In the genomic region with DNA sequence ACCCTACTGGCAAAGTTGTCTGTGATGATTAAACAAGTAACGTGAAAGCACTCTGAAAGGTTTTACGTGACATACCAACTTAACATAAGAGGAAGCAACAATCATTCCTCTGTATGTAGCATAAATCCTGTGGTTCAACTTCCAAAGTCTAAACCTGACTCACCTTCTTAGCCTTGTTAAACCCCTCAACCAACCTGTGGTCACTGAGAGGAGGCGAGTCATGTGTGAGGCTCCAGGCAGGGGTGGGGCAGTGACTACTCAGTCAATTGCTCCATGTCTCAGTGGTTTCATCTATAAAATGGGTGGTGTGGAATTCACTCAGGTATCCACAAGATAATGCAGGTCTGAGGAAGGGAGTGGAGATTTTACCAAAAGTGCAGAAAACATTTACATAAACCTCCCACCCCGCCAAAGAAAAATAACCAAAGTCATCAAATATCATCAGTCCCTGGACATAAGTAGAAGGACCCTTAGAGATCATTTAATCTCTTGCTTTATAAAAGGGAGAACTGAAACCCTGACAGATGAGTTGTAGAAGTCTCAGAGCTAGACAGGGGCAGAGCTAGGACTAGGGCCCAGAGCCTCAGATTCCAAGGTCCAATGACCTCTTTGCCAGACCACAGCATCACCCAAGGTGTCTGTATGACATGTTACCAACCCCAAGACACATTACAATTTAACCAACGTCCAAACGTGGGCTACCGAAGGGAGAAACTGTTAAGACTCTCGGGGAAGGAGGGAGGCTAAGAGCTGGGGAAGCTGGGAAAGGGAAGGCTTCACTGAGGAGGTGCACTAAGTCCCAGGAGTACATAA, we compare ENCODE assay signal across 8 cellular contexts. TPM values are rescaled to one million over a fixed set of nuclear protein-coding genes. Genes with fewer than 3 reads are reported as not detected.
DNase-seq lines count a peak whose midpoint lies in the region; ATAC-seq and TF ChIP-seq lines count a peak whose summit lies in the region.

No MANE protein-coding gene starts in this region.

- H3K36me3 ChIP-seq in BLaER1 = peaks cover 60% of the 10 kb centered on the region
- H3K36me3 ChIP-seq in uterus = no peaks in the 10 kb centered on the region

- TF ChIP-seq CTCF in GM20000 (IDR thresholded peaks at IDR 0.05; ENCODE audit: extremely low read depth, missing control alignments) (no peak), uterus (IDR thresholded peaks at IDR 0.05) (no peak)

- H3K27ac Mint-ChIP-seq in activated T-helper 17 cell treated with anti-CD3 and anti-CD28 coated beads, Interleukin-2, amount 50 U/mL, for 72 hours = peak overlapping the region; percentile 100

- H3K9me3 ChIP-seq in BLaER1 (no peaks in the 10 kb centered on the region), uterus (no peaks in the 10 kb centered on the region)

- H3K4me1 ChIP-seq in BLaER1 (peaks cover 55% of the 10 kb centered on the region), uterus (no peaks in the 10 kb centered on the region)

- ATAC-seq in activated T-helper 17 cell treated with anti-CD3 and anti-CD28 coated beads, Interleukin-2, amount 50 U/mL, for 72 hours (replicated peaks) = peak; percentile 70

- DNase-seq in GM20000 (ENCODE audit: low spot score) = peak; percentile 71
- peak; percentile 88 for DNase-seq in M059J (ENCODE audit: low read depth)
- peak; percentile 42 for DNase-seq in medulla oblongata (ENCODE audit: extremely low spot score)
- no peak for DNase-seq in uterus
- no peak for DNase-seq in COLO668 (lab: John Stamatoyannopoulos, UW; ENCODE audit: unreplicated experiment)
- DNase-seq in T1000 (lab: John Stamatoyannopoulos, UW) = no peak

- H3K27me3 ChIP-seq in BLaER1 (no peaks in the 10 kb centered on the region), uterus (no peaks in the 10 kb centered on the region)

- H3K9ac ChIP-seq in BLaER1 = peak overlapping the region; percentile 100

- H3K36me3 Mint-ChIP-seq in activated T-helper 17 cell treated with anti-CD3 and anti-CD28 coated beads, Interleukin-2, amount 50 U/mL, for 72 hours (ENCODE audit: low read depth) = peaks cover 97% of the 10 kb centered on the region

- no peaks in the 10 kb centered on the region for H3K9me3 Mint-ChIP-seq in activated T-helper 17 cell treated with anti-CD3 and anti-CD28 coated beads, Interleukin-2, amount 50 U/mL, for 72 hours

- H3K27ac ChIP-seq in BLaER1 (peak overlapping the region; percentile 100), uterus (peak overlapping the region; percentile 99 to 100)

- H3K4me2 ChIP-seq in BLaER1 = peak overlapping the region; percentile 91

- H3K4me3 ChIP-seq in BLaER1 (peak overlapping the region; percentile 86), uterus (no peak overlapping the region)

- H3K4me1 Mint-ChIP-seq in activated T-helper 17 cell treated with anti-CD3 and anti-CD28 coated beads, Interleukin-2, amount 50 U/mL, for 72 hours = peaks cover 28% of the 10 kb centered on the region

- intact Hi-C loops in uterus (cut with DNase I; ENCODE audit: low total_unique reads) = no loop called here

- H3K4me3 Mint-ChIP-seq in activated T-helper 17 cell treated with anti-CD3 and anti-CD28 coated beads, Interleukin-2, amount 50 U/mL, for 72 hours = peak overlapping the region; percentile 73

- no peaks in the 10 kb centered on the region for H4K20me1 ChIP-seq in BLaER1

- no peak for TF ChIP-seq POLR2A in uterus (IDR thresholded peaks at IDR 0.05)

- no peaks in the 10 kb centered on the region for H3K27me3 Mint-ChIP-seq in activated T-helper 17 cell treated with anti-CD3 and anti-CD28 coated beads, Interleukin-2, amount 50 U/mL, for 72 hours

RNA-seq across cellular contexts. Expression of a gene that starts 3.7 kb away (rescaled TPM):
- total RNA-seq in M059J (2014; rRNA removed; shearing (Covaris generic)) = 24.5 and 37.7 TPM in 2 replicates
- 100 to 1,000 TPM; 385 to 468 TPM for total RNA-seq in activated T-helper 17 cell treated with anti-CD3 and anti-CD28 coated beads, Interleukin-2, amount 50 U/mL, for 72 hours
- 100 to 1,000 TPM in 2 of 4 donors, 10 to 100 TPM in 2; 55.5 to 294 (median 101) TPM for total RNA-seq in uterus

Comparison
In these comparisons a context has a peak if more than half of its experiments do, and no peak if none do; other contexts are left out.
1. DNase-seq: peak in GM20000 (single experiment), M059J (single experiment) and medulla oblongata (single experiment); none in uterus (0 of 2), COLO668 (single experiment) and T1000 (single experiment).